Comparison of ENCODE assay signal across 8 cellular contexts in genomic region chr2:10835052-10835970, GRCh38. TPM values are rescaled to one million over a fixed set of nuclear protein-coding genes. Genes with fewer than 3 reads are reported as not detected.
A peak's percentile ranks its signal among the peaks of the same experiment; 100 is the strongest.
DNase-seq lines count a peak whose midpoint lies in the region; ATAC-seq, FAIRE-seq and TF ChIP-seq lines count a peak whose summit lies in the region.

No MANE protein-coding gene starts in this region.

- in situ Hi-C loops in ACHN (cut with HindIII; ENCODE audit: low pct_ligation_motif_present, low pct_unique_long_range_greater_than_20kb, low sequenced_read_pairs), result loop anchor here (25.0 kb wide), 1 partner anchor 277 kb away; no protein-coding TSS in a partner anchor

- peak; percentile 71 for DNase-seq in ACHN
- DNase-seq in NOMO-1 treated with dmso at 0.1 percent for 144 hours (lab: John Stamatoyannopoulos, UW; ENCODE audit: unreplicated experiment), result peak; percentile 39
- DNase-seq in activated T-cell treated with anti-CD3 and anti-CD28 coated beads, Interleukin-2, amount 50 U/mL, for 1 hour, result peak; percentile 79
- DNase-seq in fibroblast of the aortic adventitia (ENCODE audit: low read depth), result no peak
- peak; percentile 61 to 98 (median 86) for DNase-seq in pancreas
- no peak for DNase-seq in uterus

- no peak for TF ChIP-seq POLR2A in uterus (IDR thresholded peaks at IDR 0.05)

- TF ChIP-seq CTCF in fibroblast of the aortic adventitia (IDR thresholded peaks at IDR 0.05; ENCODE audit: insufficient read depth, low read length), result peak; percentile 74
- TF ChIP-seq CTCF in pancreas (IDR thresholded peaks at IDR 0.05), result peak; percentile 76 to 85 (median 82)
- peak; percentile 11 to 41 (median 20) for TF ChIP-seq CTCF in uterus (IDR thresholded peaks at IDR 0.05)

- no peak for FAIRE-seq in pancreas (lab: Jason Lieb, UNC)

- H3K36me3 ChIP-seq in pancreas, result no peaks in the 10 kb centered on the region
- H3K36me3 ChIP-seq in uterus, result no peaks in the 10 kb centered on the region

- ATAC-seq in GM18867 (IDR thresholded peaks at IDR 0.05; ENCODE audit: unreplicated experiment), result peak; percentile 71
- ATAC-seq in HG03159 (IDR thresholded peaks at IDR 0.05; ENCODE audit: unreplicated experiment), result peak; percentile 56
- ATAC-seq in pancreas, result peak; percentile 82 to 91 (median 90)

- intact Hi-C loops in pancreas (cut with DNase I), result loop anchor here in 1 of 3 donors (10.0 kb wide), 1 partner anchor 289 kb away; no protein-coding TSS in a partner anchor
- intact Hi-C loops in uterus (cut with DNase I; ENCODE audit: low total_unique reads), result no loop called here

- H3K27ac ChIP-seq in pancreas (no peak overlapping the region), uterus (no peak overlapping the region)

- H3K4me1 ChIP-seq in pancreas, result peaks cover 0 to 2% (median 0%) of the 10 kb centered on the region in 3 donors
- no peaks in the 10 kb centered on the region for H3K4me1 ChIP-seq in uterus

- H3K27me3 ChIP-seq in pancreas (no peaks in the 10 kb centered on the region), uterus (no peaks in the 10 kb centered on the region)

- H3K9me3 ChIP-seq in pancreas (no peaks in the 10 kb centered on the region), uterus (no peaks in the 10 kb centered on the region)

- 36 to 38% methylated on average over 47 to 48 of the region's 48 CpGs for WGBS in pancreas, 2 donors

- no peak overlapping the region for H3K4me3 ChIP-seq in fibroblast of the aortic adventitia (ENCODE audit: low read depth, low read length)
- no peak overlapping the region for H3K4me3 ChIP-seq in pancreas
- H3K4me3 ChIP-seq in uterus, result no peak overlapping the region

RNA-seq across cellular contexts. Expression of gene PDIA6, which starts 22.7 kb away (rescaled TPM):
- total RNA-seq in fibroblast of the aortic adventitia (ENCODE audit: low replicate concordance) (203 and 277 TPM in 2 replicates), pancreas (100 to 1,000 TPM in 5 of 6 donors, 10 to 100 TPM in 1; 86.5 to 201 (median 152) TPM), uterus (100 to 1,000 TPM in 1 of 4 donors, 10 to 100 TPM in 3; 53.0 to 257 (median 89.0) TPM)
- 10 to 100 TPM; 33.7 to 96.0 TPM for polyA plus RNA-seq in pancreas

Comparison
In these comparisons a context has a peak if more than half of its experiments do, and no peak if none do; other contexts are left out.
1. DNase-seq: peak in ACHN (single experiment), NOMO-1 treated with dmso at 0.1 percent for 144 hours (single experiment), activated T-cell treated with anti-CD3 and anti-CD28 coated beads, Interleukin-2, amount 50 U/mL, for 1 hour (single experiment) and pancreas (6 of 6); none in fibroblast of the aortic adventitia (single experiment) and uterus (0 of 2).
2. CTCF ChIP-seq: peak in every context shown above with its lines; median percentile 82 in pancreas; 74 in fibroblast of the aortic adventitia; 20 in uterus.
3. Peak in every context shown above with its lines, with median percentiles within 50 percentile points of each other: ATAC-seq.